9 cellular contexts compared by ENCODE assay signal in genomic region chr20:8414611-8415274, GRCh38.
DNase-seq lines count a peak whose midpoint lies in the region; ATAC-seq and TF ChIP-seq lines count a peak whose summit lies in the region.
"Had no signal": no experiment of that assay in that cellular context is flagged by ENCODE, and none has a peak within 500 bp of the region (broad histone marks: within the 10 kb centered on the region; RNA-seq: fewer than 3 reads in every experiment).

No MANE protein-coding gene starts in this region.

- TF ChIP-seq RAD21 in liver (IDR thresholded peaks at IDR 0.05): peak in 1 of 2 donors; percentile 40

- peaks cover 0 to 5% (median 0%) of the 10 kb centered on the region in 4 donors for H3K4me1 ChIP-seq in liver (ENCODE audit: control insufficient read depth in 4 of 4, insufficient read depth in 4 of 4, low read length in 3 of 4)
- H3K4me1 ChIP-seq in naive thymus-derived CD4-positive, alpha-beta T cell (ENCODE audit: control insufficient read depth in 2 of 2, insufficient read depth in 2 of 2, low read length in 2 of 2): no peaks in the 10 kb centered on the region
- H3K4me1 ChIP-seq: suprapubic skin had no signal

- H3K4me3 Mint-ChIP-seq in naive thymus-derived CD4-positive, alpha-beta T cell: no peak overlapping the region

- no peaks in the 10 kb centered on the region for H3K27me3 ChIP-seq in liver (ENCODE audit: control insufficient read depth in 4 of 4, insufficient read depth in 4 of 4, low read length in 3 of 4)
- no peaks in the 10 kb centered on the region for H3K27me3 ChIP-seq in naive thymus-derived CD4-positive, alpha-beta T cell (ENCODE audit: control insufficient read depth in 2 of 2, insufficient read depth in 2 of 2, low read length in 2 of 2)
- H3K27me3 ChIP-seq: suprapubic skin had no signal

- no peak for TF ChIP-seq CTCF in liver (IDR thresholded peaks at IDR 0.05; ENCODE audit: low read depth, low read length, missing input control)

- H3K4me3 ChIP-seq in liver (ENCODE audit: low read depth in 1 of 3, low read length in 3 of 3): no peak overlapping the region
- no peak overlapping the region for H3K4me3 ChIP-seq in naive thymus-derived CD4-positive, alpha-beta T cell (ENCODE audit: low read length)
- H3K4me3 ChIP-seq: suprapubic skin had no signal

- POLR2A ChIA-PET in naive thymus-derived CD4-positive, alpha-beta T cell (lab: Charles Lee): no interaction called here

- peaks cover 0 to 2% (median 0%) of the 10 kb centered on the region in 5 donors for H3K27me3 Mint-ChIP-seq in naive thymus-derived CD4-positive, alpha-beta T cell

- CTCF ChIA-PET in naive thymus-derived CD4-positive, alpha-beta T cell (lab: Charles Lee): no interaction called here

- no peaks in the 10 kb centered on the region for H3K4me1 Mint-ChIP-seq in naive thymus-derived CD4-positive, alpha-beta T cell

- H3K36me3 ChIP-seq in liver (ENCODE audit: control insufficient read depth in 4 of 4, insufficient read depth in 3 of 4, low read depth in 1 of 4, low read length in 3 of 4): no peaks in the 10 kb centered on the region
- H3K36me3 ChIP-seq in naive thymus-derived CD4-positive, alpha-beta T cell (ENCODE audit: control insufficient read depth in 2 of 3, insufficient read depth in 3 of 3, low read length in 3 of 3): no peaks in the 10 kb centered on the region
- H3K36me3 ChIP-seq: suprapubic skin had no signal

- no peak overlapping the region for H3K27ac Mint-ChIP-seq in naive thymus-derived CD4-positive, alpha-beta T cell

- intact Hi-C loops in naive thymus-derived CD4-positive, alpha-beta T cell (cut with micrococcal nuclease): no loop called here

- H3K9me3 ChIP-seq in liver (ENCODE audit: control insufficient read depth in 4 of 4, low read length in 3 of 4): no peaks in the 10 kb centered on the region
- no peaks in the 10 kb centered on the region for H3K9me3 ChIP-seq in naive thymus-derived CD4-positive, alpha-beta T cell (ENCODE audit: control insufficient read depth in 2 of 3, low read length in 3 of 3)
- H3K9me3 ChIP-seq: suprapubic skin had no signal

- no peak overlapping the region for H3K27ac ChIP-seq in liver (ENCODE audit: low read depth in 1 of 2, low read length in 2 of 2)
- H3K27ac ChIP-seq in naive thymus-derived CD4-positive, alpha-beta T cell (ENCODE audit: low read depth, low read length): no peak overlapping the region
- H3K27ac ChIP-seq: suprapubic skin had no signal

- H3K9ac ChIP-seq in liver (ENCODE audit: low read depth in 1 of 2, low read length in 2 of 2): no peak overlapping the region

- peak; percentile 92 for DNase-seq in EH (ENCODE audit: low read depth)
- DNase-seq in NCI-H128 (lab: John Stamatoyannopoulos, UW; ENCODE audit: unreplicated experiment): peak; percentile 83
- peak; percentile 84 for DNase-seq in astrocyte of the hippocampus (ENCODE audit: low read depth, low spot score)
- no peak for DNase-seq in OCI-M1 (lab: John Stamatoyannopoulos, UW)
- no peak for DNase-seq in activated T-cell treated with anti-CD3 and anti-CD28 coated beads for 4 hours
- no peak for DNase-seq in naive thymus-derived CD4-positive, alpha-beta T cell
- DNase-seq: NCI-H1694 treated with DMSO at 0.1 percent for 48 hours had no signal

- no peaks in the 10 kb centered on the region for H3K36me3 Mint-ChIP-seq in naive thymus-derived CD4-positive, alpha-beta T cell

- H3K9me3 Mint-ChIP-seq in naive thymus-derived CD4-positive, alpha-beta T cell: peaks cover 0 to 2% (median 0%) of the 10 kb centered on the region in 11 donors

- no peak for ATAC-seq in naive thymus-derived CD4-positive, alpha-beta T cell

TF ChIP-seq in liver, 16 proteins besides CTCF, POLR2A, EP300 and RAD21:
- TF ChIP-seq HNF4A (conservative IDR thresholded peaks at IDR 0.05) (peak; percentile 47 to 65), NR2F2 (IDR thresholded peaks at IDR 0.05) (no peak), FOXA1 (IDR thresholded peaks at IDR 0.05) (no peak), FOXA2 (IDR thresholded peaks at IDR 0.05) (peak; percentile 76), HNF4G (IDR thresholded peaks at IDR 0.05) (no peak), RXRA (IDR thresholded peaks at IDR 0.05) (peak; percentile 53 to 87), EGR1 (IDR thresholded peaks at IDR 0.05; ENCODE audit: low read depth in 2 of 2) (peak in 1 of 2 donors; percentile 41), JUND (IDR thresholded peaks at IDR 0.05) (peak; percentile 98), SP1 (IDR thresholded peaks at IDR 0.05) (no peak), GABPA (IDR thresholded peaks at IDR 0.05 in 1 of 2, conservative IDR thresholded peaks at IDR 0.05 in 1 of 2) (no peak), YY1 (IDR thresholded peaks at IDR 0.05) (peak; percentile 66), TAF1 (conservative IDR thresholded peaks at IDR 0.05) (no peak), MAX (IDR thresholded peaks at IDR 0.05) (peak; percentile 45)
- TF ChIP-seq, protein P1, sequence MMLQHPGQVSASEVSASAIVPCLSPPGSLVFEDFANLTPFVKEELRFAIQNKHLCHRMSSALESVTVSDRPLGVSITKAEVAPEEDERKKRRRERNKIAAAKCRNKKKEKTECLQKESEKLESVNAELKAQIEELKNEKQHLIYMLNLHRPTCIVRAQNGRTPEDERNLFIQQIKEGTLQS (IDR thresholded peaks at IDR 0.05): peak; percentile 91
- TF ChIP-seq, protein P2, sequence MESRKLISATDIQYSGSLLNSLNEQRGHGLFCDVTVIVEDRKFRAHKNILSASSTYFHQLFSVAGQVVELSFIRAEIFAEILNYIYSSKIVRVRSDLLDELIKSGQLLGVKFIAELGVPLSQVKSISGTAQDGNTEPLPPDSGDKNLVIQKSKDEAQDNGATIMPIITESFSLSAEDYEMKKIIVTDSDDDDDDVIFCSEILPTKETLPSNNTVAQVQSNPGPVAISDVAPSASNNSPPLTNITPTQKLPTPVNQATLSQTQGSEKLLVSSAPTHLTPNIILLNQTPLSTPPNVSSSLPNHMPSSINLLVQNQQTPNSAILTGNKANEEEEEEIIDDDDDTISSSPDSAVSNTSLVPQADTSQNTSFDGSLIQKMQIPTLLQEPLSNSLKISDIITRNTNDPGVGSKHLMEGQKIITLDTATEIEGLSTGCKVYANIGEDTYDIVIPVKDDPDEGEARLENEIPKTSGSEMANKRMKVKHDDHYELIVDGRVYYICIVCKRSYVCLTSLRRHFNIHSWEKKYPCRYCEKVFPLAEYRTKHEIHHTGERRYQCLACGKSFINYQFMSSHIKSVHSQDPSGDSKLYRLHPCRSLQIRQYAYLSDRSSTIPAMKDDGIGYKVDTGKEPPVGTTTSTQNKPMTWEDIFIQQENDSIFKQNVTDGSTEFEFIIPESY (IDR thresholded peaks at IDR 0.05): peak; percentile 59
- TF ChIP-seq, protein P3, sequence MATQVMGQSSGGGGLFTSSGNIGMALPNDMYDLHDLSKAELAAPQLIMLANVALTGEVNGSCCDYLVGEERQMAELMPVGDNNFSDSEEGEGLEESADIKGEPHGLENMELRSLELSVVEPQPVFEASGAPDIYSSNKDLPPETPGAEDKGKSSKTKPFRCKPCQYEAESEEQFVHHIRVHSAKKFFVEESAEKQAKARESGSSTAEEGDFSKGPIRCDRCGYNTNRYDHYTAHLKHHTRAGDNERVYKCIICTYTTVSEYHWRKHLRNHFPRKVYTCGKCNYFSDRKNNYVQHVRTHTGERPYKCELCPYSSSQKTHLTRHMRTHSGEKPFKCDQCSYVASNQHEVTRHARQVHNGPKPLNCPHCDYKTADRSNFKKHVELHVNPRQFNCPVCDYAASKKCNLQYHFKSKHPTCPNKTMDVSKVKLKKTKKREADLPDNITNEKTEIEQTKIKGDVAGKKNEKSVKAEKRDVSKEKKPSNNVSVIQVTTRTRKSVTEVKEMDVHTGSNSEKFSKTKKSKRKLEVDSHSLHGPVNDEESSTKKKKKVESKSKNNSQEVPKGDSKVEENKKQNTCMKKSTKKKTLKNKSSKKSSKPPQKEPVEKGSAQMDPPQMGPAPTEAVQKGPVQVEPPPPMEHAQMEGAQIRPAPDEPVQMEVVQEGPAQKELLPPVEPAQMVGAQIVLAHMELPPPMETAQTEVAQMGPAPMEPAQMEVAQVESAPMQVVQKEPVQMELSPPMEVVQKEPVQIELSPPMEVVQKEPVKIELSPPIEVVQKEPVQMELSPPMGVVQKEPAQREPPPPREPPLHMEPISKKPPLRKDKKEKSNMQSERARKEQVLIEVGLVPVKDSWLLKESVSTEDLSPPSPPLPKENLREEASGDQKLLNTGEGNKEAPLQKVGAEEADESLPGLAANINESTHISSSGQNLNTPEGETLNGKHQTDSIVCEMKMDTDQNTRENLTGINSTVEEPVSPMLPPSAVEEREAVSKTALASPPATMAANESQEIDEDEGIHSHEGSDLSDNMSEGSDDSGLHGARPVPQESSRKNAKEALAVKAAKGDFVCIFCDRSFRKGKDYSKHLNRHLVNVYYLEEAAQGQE (IDR thresholded peaks at IDR 0.05): no peak

Comparison
In these comparisons a context has a peak if more than half of its experiments do, and no peak if none do; other contexts are left out.
1. DNase-seq: peak in EH (single experiment), NCI-H128 (single experiment) and astrocyte of the hippocampus (single experiment); none in OCI-M1 (single experiment), activated T-cell treated with anti-CD3 and anti-CD28 coated beads for 4 hours (single experiment) and naive thymus-derived CD4-positive, alpha-beta T cell (0 of 9).